Comparison of ENCODE assay signal across 27 cellular contexts in the genomic region with DNA sequence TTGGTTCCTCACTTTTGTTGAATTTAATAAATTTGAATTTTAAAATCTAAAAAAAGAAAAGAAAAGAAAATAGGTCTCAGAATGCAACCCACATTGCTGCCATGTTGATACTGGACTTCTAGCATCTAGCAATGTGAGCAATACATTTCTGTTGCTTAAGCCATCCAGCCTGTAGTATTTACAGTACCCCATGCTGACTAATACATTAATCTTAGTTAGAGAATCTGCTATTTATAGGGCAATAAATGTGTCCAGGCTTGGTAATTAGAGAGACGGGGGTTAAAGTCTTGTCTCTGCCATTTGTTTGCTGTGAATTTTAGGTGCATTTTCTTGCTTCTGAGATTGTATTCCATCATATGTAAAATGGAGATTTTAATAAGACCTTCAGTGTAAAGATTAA.
"Had no signal": no experiment of that assay in that cellular context is flagged by ENCODE, and none has a peak within 500 bp of the region (broad histone marks: within the 10 kb centered on the region; RNA-seq: fewer than 3 reads in every experiment).

No MANE protein-coding gene starts in this region.

- H3K4me3 ChIP-seq: adrenal gland, body of pancreas, cardiac muscle cell, colonic mucosa, esophagus muscularis mucosa, gastrocnemius medialis had no signal

- H3K4me1 ChIP-seq: adrenal gland, body of pancreas, colonic mucosa, esophagus muscularis mucosa, gastrocnemius medialis had no signal

- H3K36me3 ChIP-seq: adrenal gland, cardiac muscle cell, colonic mucosa, esophagus muscularis mucosa, gastrocnemius medialis had no signal

- H3K27ac ChIP-seq: adrenal gland, body of pancreas, cardiac muscle cell, colonic mucosa, esophagus muscularis mucosa, gastrocnemius medialis had no signal

- H3K27me3 ChIP-seq: adrenal gland, body of pancreas, cardiac muscle cell, colonic mucosa, esophagus muscularis mucosa, gastrocnemius medialis had no signal

- H3K9me3 ChIP-seq: adrenal gland, body of pancreas, colonic mucosa, esophagus muscularis mucosa, gastrocnemius medialis had no signal

- ATAC-seq: activated CD4-positive, alpha-beta T cell treated with anti-CD3 and anti-CD28 coated beads for 36 hours; activated CD8-positive, alpha-beta memory T cell treated with anti-CD3 and anti-CD28 coated beads, Interleukin-2, amount 10 ng/mL, durations not matched to agents 7 days and 5 days; activated CD8-positive, alpha-beta T cell treated with anti-CD3 and anti-CD28 coated beads, Interleukin-2, amount 10 ng/mL, durations not matched to agents 7 days and 5 days; activated naive CD8-positive, alpha-beta T cell treated with anti-CD3 and anti-CD28 coated beads, Interleukin-2, amount 50 U/mL, for 24 hours; body of pancreas; gastrocnemius medialis had no signal

- DNase-seq: activated CD4-positive, alpha-beta memory T cell treated with anti-CD3 and anti-CD28 coated beads for 36 hours; activated CD4-positive, alpha-beta T cell treated with anti-CD3 and anti-CD28 coated beads for 36 hours; activated CD4-positive, alpha-beta T cell treated with anti-CD3 and anti-CD28 coated beads, Interleukin-2, amount 10 ng/mL, durations not matched to agents 24 days and 14 days; activated CD4-positive, CD25-positive, alpha-beta regulatory T cell; activated CD4-positive, CD25-positive, alpha-beta regulatory T cell treated with anti-CD3 and anti-CD28 coated beads, Interleukin-2, amount 50 U/mL, for 72 hours; activated CD8-positive, alpha-beta memory T cell treated with anti-CD3 and anti-CD28 coated beads, Interleukin-2, amount 10 ng/mL, durations not matched to agents 7 days and 5 days; activated CD8-positive, alpha-beta memory T cell treated with anti-CD3 and anti-CD28 coated beads, Interleukin-2, amount 50 U/mL, for 4 hours; activated CD8-positive, alpha-beta T cell treated with anti-CD3 and anti-CD28 coated beads, Interleukin-2, amount 10 ng/mL, durations not matched to agents 7 days and 5 days; activated effector memory CD4-positive, alpha-beta T cell treated with anti-CD3 and anti-CD28 coated beads, Interleukin-2, amount 50 U/mL, for 16 hours; activated naive CD4-positive, alpha-beta T cell treated with anti-CD3 and anti-CD28 coated beads for 36 hours; activated naive CD8-positive, alpha-beta T cell treated with anti-CD3 and anti-CD28 coated beads for 36 hours; activated naive CD8-positive, alpha-beta T cell treated with anti-CD3 and anti-CD28 coated beads, Interleukin-2, amount 50 U/mL, for 24 hours; activated T-cell treated with anti-CD3 and anti-CD28 coated beads, Interleukin-2, amount 50 U/mL, for 1 hour; activated T-cell treated with anti-CD3 and anti-CD28 coated beads, Interleukin-2, amount 50 U/mL, for 48 hours; adrenal gland; amygdala; aorta; body of pancreas; central memory CD4-positive, alpha-beta T cell; cerebellar nuclear complex; colonic mucosa; effector CD8-positive, alpha-beta T cell; erythroblast; gastrocnemius medialis; T-helper 2 cell had no signal
